1 cellular context compared by ENCODE assay signal in the genomic region with DNA sequence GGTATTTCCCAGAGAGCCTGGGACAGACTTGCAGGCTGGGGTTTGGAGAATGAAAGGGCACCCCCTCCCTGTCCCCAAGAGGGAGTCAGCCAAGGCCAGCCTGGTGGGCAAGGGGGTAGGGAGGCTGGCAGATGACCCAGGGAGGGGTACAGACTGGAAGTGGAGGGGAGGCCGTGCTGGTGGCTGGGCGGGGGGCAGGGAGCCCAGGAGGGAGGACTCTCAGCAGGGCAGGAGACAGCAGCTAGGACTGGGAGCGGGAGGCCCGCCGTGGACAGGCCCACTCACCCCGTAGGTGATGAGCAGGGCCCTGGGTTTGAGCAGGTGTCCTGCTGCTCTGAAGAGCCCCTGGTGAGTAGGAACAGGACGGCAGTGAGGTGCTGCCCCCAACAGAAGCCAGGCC.
TF ChIP-seq lines count a peak whose summit lies in the region.

No MANE protein-coding gene starts in this region.

TF ChIP-seq in endothelial cell of umbilical vein, 7 proteins besides CTCF, POLR2A, EP300 and RAD21:
- TF ChIP-seq POLR2AphosphoS5 (IDR thresholded peaks at IDR 0.05; ENCODE audit: insufficient read depth, low read depth, low read length) (no peak), FOS (IDR thresholded peaks at IDR 0.05; ENCODE audit: borderline replicate concordance, insufficient read depth, low read length) (no peak), GATA2 (IDR thresholded peaks at IDR 0.05; ENCODE audit: insufficient read depth, insufficient read length, low read depth, low read length) (no peak), MYC (IDR thresholded peaks at IDR 0.05; ENCODE audit: low read depth, low read length) (no peak), JUN (IDR thresholded peaks at IDR 0.05; ENCODE audit: borderline replicate concordance, insufficient read depth, insufficient read length, low read depth) (no peak), EZH2 (IDR thresholded peaks at IDR 0.05; ENCODE audit: borderline replicate concordance, low read depth, low read length, severe bottlenecking) (no peak)
- TF ChIP-seq, protein P1, sequence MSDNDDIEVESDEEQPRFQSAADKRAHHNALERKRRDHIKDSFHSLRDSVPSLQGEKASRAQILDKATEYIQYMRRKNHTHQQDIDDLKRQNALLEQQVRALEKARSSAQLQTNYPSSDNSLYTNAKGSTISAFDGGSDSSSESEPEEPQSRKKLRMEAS (IDR thresholded peaks at IDR 0.05; ENCODE audit: insufficient read depth, insufficient read length), result no peak
